In genomic region chr1:154745286-154745731, GRCh38 we compare ENCODE assay signal across 14 cellular contexts.
A peak's percentile ranks its signal among the peaks of the same experiment; 100 is the strongest.
DNase-seq lines count a peak whose midpoint lies in the region; TF ChIP-seq lines count a peak whose summit lies in the region.
"Had no signal": no experiment of that assay in that cellular context is flagged by ENCODE, and none has a peak within 500 bp of the region (broad histone marks: within the 10 kb centered on the region; RNA-seq: fewer than 3 reads in every experiment).

No MANE protein-coding gene starts in this region.

- CTCF ChIA-PET in Caco-2 (lab: Charles Lee): no interaction called here

- POLR2A ChIA-PET in Caco-2 (lab: Charles Lee): no interaction called here

- TF ChIP-seq CTCF in coronary artery (IDR thresholded peaks at IDR 0.05): no peak
- no peak for TF ChIP-seq CTCF in GM13977 (IDR thresholded peaks at IDR 0.05; ENCODE audit: extremely low read depth, insufficient read depth, missing control alignments)
- TF ChIP-seq CTCF in Caco-2 (IDR thresholded peaks at IDR 0.05; ENCODE audit: insufficient read depth in 1 of 2, low read depth in 1 of 2, low read length in 1 of 2, severe bottlenecking in 1 of 2, unreplicated experiment in 1 of 2): no peak

- H3K36me3 ChIP-seq in Caco-2 (ENCODE audit: control insufficient read depth, insufficient read depth, low read length): no peaks in the 10 kb centered on the region
- H3K36me3 ChIP-seq: tibial nerve had no signal

- BruUV-seq in Caco-2 (replicated peaks; lab: Mats Ljungman, UMichigan): no TSS peak

- peaks cover 5% of the 10 kb centered on the region for H3K9me3 Mint-ChIP-seq in activated CD4-positive, alpha-beta T cell treated with anti-CD3 and anti-CD28 coated beads, Interleukin-2, amount 10 ng/mL, durations not matched to agents 24 days and 14 days
- no peaks in the 10 kb centered on the region for H3K9me3 Mint-ChIP-seq in T-helper 1 cell treated with Interleukin-12 subunit alpha and Interleukin-12 subunit beta and Interleukin-4 antibody, amounts not matched to agents 30 μg/mL and 1 μg/mL, for 36 hours
- no peaks in the 10 kb centered on the region for H3K9me3 Mint-ChIP-seq in Caco-2 (ENCODE audit: unreplicated experiment)

- no peaks in the 10 kb centered on the region for H3K36me3 Mint-ChIP-seq in activated CD4-positive, alpha-beta T cell treated with anti-CD3 and anti-CD28 coated beads, Interleukin-2, amount 10 ng/mL, durations not matched to agents 24 days and 14 days (ENCODE audit: low read depth)
- peaks cover 6% of the 10 kb centered on the region for H3K36me3 Mint-ChIP-seq in T-helper 1 cell treated with Interleukin-12 subunit alpha and Interleukin-12 subunit beta and Interleukin-4 antibody, amounts not matched to agents 30 μg/mL and 1 μg/mL, for 36 hours (ENCODE audit: low read depth)
- no peaks in the 10 kb centered on the region for H3K36me3 Mint-ChIP-seq in Caco-2 (ENCODE audit: insufficient read depth, unreplicated experiment)

- H3K4me3 Mint-ChIP-seq in activated CD4-positive, alpha-beta T cell treated with anti-CD3 and anti-CD28 coated beads, Interleukin-2, amount 10 ng/mL, durations not matched to agents 24 days and 14 days: peak overlapping the region; percentile 64
- peak overlapping the region; percentile 68 for H3K4me3 Mint-ChIP-seq in T-helper 1 cell treated with Interleukin-12 subunit alpha and Interleukin-12 subunit beta and Interleukin-4 antibody, amounts not matched to agents 30 μg/mL and 1 μg/mL, for 36 hours
- H3K4me3 Mint-ChIP-seq in Caco-2 (ENCODE audit: unreplicated experiment): no peak overlapping the region

- no peak overlapping the region for H3K27ac ChIP-seq in coronary artery
- H3K27ac ChIP-seq: psoas muscle, tibial nerve had no signal

- H3K27ac Mint-ChIP-seq in activated CD4-positive, alpha-beta T cell treated with anti-CD3 and anti-CD28 coated beads, Interleukin-2, amount 10 ng/mL, durations not matched to agents 24 days and 14 days: peak overlapping the region; percentile 75
- peak overlapping the region; percentile 71 for H3K27ac Mint-ChIP-seq in T-helper 1 cell treated with Interleukin-12 subunit alpha and Interleukin-12 subunit beta and Interleukin-4 antibody, amounts not matched to agents 30 μg/mL and 1 μg/mL, for 36 hours
- H3K27ac Mint-ChIP-seq in Caco-2 (ENCODE audit: unreplicated experiment): no peak overlapping the region

- H3K4me1 Mint-ChIP-seq in activated CD4-positive, alpha-beta T cell treated with anti-CD3 and anti-CD28 coated beads, Interleukin-2, amount 10 ng/mL, durations not matched to agents 24 days and 14 days: peaks cover 74% of the 10 kb centered on the region
- H3K4me1 Mint-ChIP-seq in T-helper 1 cell treated with Interleukin-12 subunit alpha and Interleukin-12 subunit beta and Interleukin-4 antibody, amounts not matched to agents 30 μg/mL and 1 μg/mL, for 36 hours (ENCODE audit: low read depth): peaks cover 53% of the 10 kb centered on the region
- H3K4me1 Mint-ChIP-seq in Caco-2 (ENCODE audit: low read depth, unreplicated experiment): no peaks in the 10 kb centered on the region

- in situ Hi-C loops in GM13977 (cut with MboI; ENCODE audit: low pct_unique_long_range_greater_than_20kb, low sequenced_read_pairs, unreplicated experiment): no loop called here

- H3K27me3 ChIP-seq in Caco-2 (replicated peaks; ENCODE audit: control insufficient read depth, insufficient read depth, low read length): peaks cover 3% of the 10 kb centered on the region

- H3K4me1 ChIP-seq in Caco-2: no peaks in the 10 kb centered on the region
- H3K4me1 ChIP-seq: tibial nerve had no signal

- H3K9me3 ChIP-seq in Caco-2: no peaks in the 10 kb centered on the region
- H3K9me3 ChIP-seq: psoas muscle, SK-N-SH had no signal

- H3K4me3 ChIP-seq in coronary artery (no peak overlapping the region), Caco-2 (ENCODE audit: low read depth, low read length) (no peak overlapping the region)
- H3K4me3 ChIP-seq: psoas muscle, tibial nerve had no signal

- intact Hi-C loops in activated CD4-positive, alpha-beta T cell treated with anti-CD3 and anti-CD28 coated beads, Interleukin-2, amount 10 ng/mL, durations not matched to agents 24 days and 14 days (cut with micrococcal nuclease): loop anchor here (2.0 to 5.0 kb wide), 4 partner anchors 13 to 262 kb away; partner anchors contain the start of gene KCNN3
- intact Hi-C loops in posterior vena cava (cut with DNase I): no loop called here
- intact Hi-C loops in Caco-2 (cut with micrococcal nuclease; ENCODE audit: unreplicated experiment): loop anchor here (10.0 kb wide), 1 partner anchor 261 kb away; no protein-coding TSS in a partner anchor

- H3K27me3 Mint-ChIP-seq in activated CD4-positive, alpha-beta T cell treated with anti-CD3 and anti-CD28 coated beads, Interleukin-2, amount 10 ng/mL, durations not matched to agents 24 days and 14 days: peaks cover 8% of the 10 kb centered on the region
- H3K27me3 Mint-ChIP-seq in T-helper 1 cell treated with Interleukin-12 subunit alpha and Interleukin-12 subunit beta and Interleukin-4 antibody, amounts not matched to agents 30 μg/mL and 1 μg/mL, for 36 hours (ENCODE audit: low read depth): peaks cover 58% of the 10 kb centered on the region
- H3K27me3 Mint-ChIP-seq in Caco-2 (ENCODE audit: insufficient read depth, unreplicated experiment): peaks cover 41% of the 10 kb centered on the region

- peak; percentile 88 for DNase-seq in activated CD4-positive, alpha-beta T cell treated with anti-CD3 and anti-CD28 coated beads, Interleukin-2, amount 10 ng/mL, durations not matched to agents 24 days and 14 days
- DNase-seq in activated CD4-positive, alpha-beta T cell treated with anti-CD3 and anti-CD28 coated beads for 4 hours: no peak
- DNase-seq in coronary artery (ENCODE audit: low spot score) (peak; percentile 66), posterior vena cava (ENCODE audit: low spot score) (peak; percentile 51), GM13977 (ENCODE audit: low spot score) (no peak), DMS79 (lab: John Stamatoyannopoulos, UW) (no peak), Caco-2 (no peak)
- DNase-seq: KG1, mesendoderm, NCI-H2029 treated with DMSO at 0.1 percent for 48 hours, SK-N-SH had no signal

Comparison
In these comparisons a context has a peak if more than half of its experiments do, and no peak if none do; other contexts are left out.
1. DNase-seq: peak in activated CD4-positive, alpha-beta T cell treated with anti-CD3 and anti-CD28 coated beads, Interleukin-2, amount 10 ng/mL, durations not matched to agents 24 days and 14 days (single experiment), coronary artery (single experiment) and posterior vena cava (single experiment); none in activated CD4-positive, alpha-beta T cell treated with anti-CD3 and anti-CD28 coated beads for 4 hours (0 of 2), GM13977 (single experiment), DMS79 (single experiment) and Caco-2 (0 of 2).
2. intact Hi-C loops: an anchor here in activated CD4-positive, alpha-beta T cell treated with anti-CD3 and anti-CD28 coated beads, Interleukin-2, amount 10 ng/mL, durations not matched to agents 24 days and 14 days (2.0 to 5.0 kb wide) and Caco-2 (10.0 kb wide); none called in posterior vena cava.